8 cellular contexts compared by ENCODE assay signal in the genomic region with DNA sequence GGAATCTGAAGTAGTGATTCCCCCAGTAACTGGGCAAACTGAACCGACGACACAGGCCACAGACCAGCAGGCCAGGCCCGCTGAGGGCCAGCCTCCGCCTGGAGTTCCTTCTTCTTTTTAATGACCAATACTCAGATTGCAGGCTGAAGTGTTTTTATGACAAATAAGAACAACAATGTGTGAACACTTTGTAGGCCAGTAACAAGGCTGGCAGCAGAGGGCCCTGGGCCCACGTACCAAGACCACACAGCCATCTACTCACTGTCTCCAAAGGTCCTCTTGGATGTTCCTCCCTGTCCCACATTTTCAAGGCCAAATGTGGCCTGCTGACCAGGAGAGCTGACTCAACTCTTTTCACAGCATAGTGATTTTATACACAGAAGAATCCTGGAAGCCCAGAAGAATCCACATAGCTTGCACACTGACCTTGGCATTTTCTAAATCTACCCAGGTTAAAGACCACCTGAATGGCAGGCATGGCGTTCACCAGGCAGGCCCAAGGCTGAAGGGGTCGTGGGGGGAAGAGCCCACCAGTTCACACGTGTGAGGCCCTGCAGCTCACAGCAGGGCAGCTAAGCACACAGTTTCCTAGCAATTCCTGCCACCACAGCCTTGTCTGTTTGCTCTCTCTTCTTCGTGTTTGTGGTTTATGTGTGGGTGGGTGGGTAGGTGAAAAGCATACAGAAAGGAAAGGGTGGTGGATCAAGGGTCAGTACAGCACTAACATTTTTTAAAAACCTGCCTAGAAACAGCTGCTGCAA. TPM values are rescaled to one million over a fixed set of nuclear protein-coding genes. Genes with fewer than 3 reads are reported as not detected.
DNase-seq lines count a peak whose midpoint lies in the region; ATAC-seq and TF ChIP-seq lines count a peak whose summit lies in the region.

No MANE protein-coding gene starts in this region.

- ATAC-seq in GM18867 (IDR thresholded peaks at IDR 0.05; ENCODE audit: unreplicated experiment) (peak; percentile 46), HG03103 (IDR thresholded peaks at IDR 0.05; ENCODE audit: low read depth, unreplicated experiment) (peak; percentile 24), GM21390 (IDR thresholded peaks at IDR 0.05; ENCODE audit: unreplicated experiment) (no peak)

- H3K4me1 ChIP-seq in osteoblast (ENCODE audit: insufficient read depth, low read length), result peaks cover 38% of the 10 kb centered on the region

- H3K79me2 ChIP-seq in osteoblast (ENCODE audit: insufficient read depth, low read length), result peaks cover 34% of the 10 kb centered on the region

- peak overlapping the region; percentile 20 for H2AFZ ChIP-seq in osteoblast (ENCODE audit: low read length)

- DNase-seq in choroid plexus epithelial cell (ENCODE audit: low read depth), result peak; percentile 86
- DNase-seq in osteoblast (ENCODE audit: insufficient read length, low spot score, missing footprints), result peak; percentile 83
- DNase-seq in NCI-H226, result no peak
- no peak for DNase-seq in UCSD-AML1 (lab: John Stamatoyannopoulos, UW; ENCODE audit: unreplicated experiment)
- no peak for DNase-seq in activated gamma-delta T cell treated with Interleukin-2 at 50 U/mL for 16 hours

- H4K20me1 ChIP-seq in osteoblast (ENCODE audit: insufficient read depth, low read length), result peaks cover 6% of the 10 kb centered on the region

- H3K4me3 ChIP-seq in choroid plexus epithelial cell (ENCODE audit: low read depth, low read length), result no peak overlapping the region
- no peak overlapping the region for H3K4me3 ChIP-seq in osteoblast (ENCODE audit: insufficient read depth, low read length)

- H3K27me3 ChIP-seq in osteoblast (ENCODE audit: insufficient read depth, low read length), result no peaks in the 10 kb centered on the region

- no peaks in the 10 kb centered on the region for H3K9me3 ChIP-seq in osteoblast (ENCODE audit: low read depth, low read length)

- TF ChIP-seq CTCF in choroid plexus epithelial cell (conservative IDR thresholded peaks at IDR 0.05; ENCODE audit: low read depth, low read length) (no peak), osteoblast (IDR thresholded peaks at IDR 0.05; ENCODE audit: extremely low read depth, low read depth, low read length) (no peak)

- H3K36me3 ChIP-seq in osteoblast (ENCODE audit: insufficient read depth, low read length), result no peaks in the 10 kb centered on the region

- H3K4me2 ChIP-seq in osteoblast (ENCODE audit: insufficient read depth, low read length), result peak overlapping the region; percentile 28

- H3K27ac ChIP-seq in osteoblast (ENCODE audit: low read depth, low read length), result peak overlapping the region; percentile 81

RNA-seq across cellular contexts. Expression of gene SMCO4, which starts 13.3 kb away (rescaled TPM):
- total RNA-seq in osteoblast, result 14.4 and 15.6 TPM in 2 replicates

Comparison
In these comparisons a context has a peak if more than half of its experiments do, and no peak if none do; other contexts are left out.
1. DNase-seq: peak in choroid plexus epithelial cell (single experiment) and osteoblast (single experiment); none in NCI-H226 (single experiment), UCSD-AML1 (single experiment) and activated gamma-delta T cell treated with Interleukin-2 at 50 U/mL for 16 hours (single experiment).